8 cellular contexts compared by ENCODE assay signal in the genomic region with DNA sequence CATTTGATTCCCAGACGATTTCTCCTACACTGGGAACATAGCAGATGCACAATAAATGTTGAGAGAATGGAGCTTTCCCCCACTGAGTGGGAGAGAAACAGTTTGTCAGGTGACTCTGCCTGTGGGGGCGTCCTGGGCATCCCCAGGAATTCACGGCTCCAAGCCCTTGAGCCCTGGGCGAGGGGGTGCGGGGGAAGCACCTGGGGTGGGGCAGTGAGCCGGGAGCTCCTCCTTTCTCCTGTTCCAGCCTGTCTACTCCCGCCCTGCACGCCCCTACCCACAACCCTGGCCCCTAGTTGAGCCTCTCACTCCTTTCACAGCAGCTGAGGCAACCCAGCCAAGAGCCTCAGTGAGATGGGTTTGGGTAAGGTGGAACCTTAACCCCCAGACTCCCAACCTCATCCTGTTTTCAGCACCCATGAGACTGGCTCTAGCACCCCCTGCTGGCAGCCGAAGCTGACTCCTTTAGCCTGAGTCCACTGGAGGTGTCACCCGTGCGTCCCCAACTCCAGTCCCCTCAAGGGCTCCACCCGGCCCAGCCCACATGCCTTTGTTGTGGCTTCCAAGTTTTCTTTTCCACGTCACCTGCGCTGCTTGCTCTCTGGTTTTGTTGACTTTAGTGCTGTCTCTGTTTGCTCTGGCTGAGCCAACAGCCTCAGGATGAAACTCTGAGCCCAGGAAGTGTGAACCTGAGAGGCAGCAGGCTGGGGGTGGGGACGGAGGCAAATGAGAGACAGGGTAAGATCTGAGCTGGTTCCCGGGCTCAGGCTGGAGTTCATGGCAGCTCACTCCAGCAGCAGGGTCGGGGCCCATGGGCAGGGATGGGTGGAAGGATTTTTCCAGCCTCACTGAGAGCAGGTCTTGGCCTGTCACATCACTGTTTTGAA. TPM values are rescaled to one million over a fixed set of nuclear protein-coding genes. Genes with fewer than 3 reads are reported as not detected.
DNase-seq lines count a peak whose midpoint lies in the region; ATAC-seq and TF ChIP-seq lines count a peak whose summit lies in the region.

No MANE protein-coding gene starts in this region.

- H3K4me3 Mint-ChIP-seq in CD14-positive monocyte, result no peak overlapping the region

- peak overlapping the region in 1 of 7 donors; percentile 68 for H3K27ac Mint-ChIP-seq in CD14-positive monocyte

- peaks cover 1 to 7% (median 5%) of the 10 kb centered on the region in 3 donors for H3K27me3 Mint-ChIP-seq in CD14-positive monocyte (ENCODE audit: low read depth in 3 of 3)

- no peaks in the 10 kb centered on the region for H3K4me1 Mint-ChIP-seq in CD14-positive monocyte

- no peaks in the 10 kb centered on the region for H3K36me3 Mint-ChIP-seq in CD14-positive monocyte

- intact Hi-C loops in CD14-positive monocyte (cut with micrococcal nuclease), result no loop called here

- TF ChIP-seq CTCF in CD14-positive monocyte (IDR thresholded peaks at IDR 0.05), result peak; percentile 68

- peak; percentile 67 for ATAC-seq in GM19463 (IDR thresholded peaks at IDR 0.05; ENCODE audit: unreplicated experiment)
- ATAC-seq in left lobe of liver, result peak; percentile 92
- no peak for ATAC-seq in GM21423 (IDR thresholded peaks at IDR 0.05; ENCODE audit: unreplicated experiment)

- DNase-seq in CD14-positive monocyte (ENCODE audit: low spot score) (no peak), NCI-H1105 treated with DMSO at 0.1 percent for 48 hours (lab: John Stamatoyannopoulos, UW) (peak; percentile 39), cerebellum (ENCODE audit: low spot score) (peak; percentile 47), left lobe of liver (ENCODE audit: low spot score) (peak; percentile 95)
- DNase-seq in activated CD4-positive, CD25-positive, alpha-beta regulatory T cell treated with anti-CD3 and anti-CD28 coated beads, Interleukin-2, amount 50 U/mL, for 72 hours, result peak; percentile 90
- DNase-seq in stimulated activated CD8-positive, alpha-beta memory T cell treated with anti-CD3 and anti-CD28 coated beads, Interleukin-12 subunit alpha, Interleukin-12 subunit beta, amount 100 ng/mL, for 1 hour (ENCODE audit: low read depth), result peak; percentile 83

- peaks cover 0 to 3% (median 0%) of the 10 kb centered on the region in 7 donors for H3K9me3 Mint-ChIP-seq in CD14-positive monocyte

RNA-seq across cellular contexts. Expression of a gene that starts 13.0 kb away (rescaled TPM):
- not detected for polyA plus RNA-seq in CD14-positive monocyte
- total RNA-seq in cerebellum (0.54 TPM), left lobe of liver (30.7 TPM)

RNA-seq across cellular contexts. Expression of a gene that starts 32.0 kb away (rescaled TPM):
- polyA plus RNA-seq in CD14-positive monocyte, result under 1 TPM; 0.63 to 0.70 TPM
- total RNA-seq in cerebellum (1.1 TPM), left lobe of liver (89.5 TPM)

RNA-seq across cellular contexts. Expression of a gene that starts 58.3 kb away (rescaled TPM):
- 10 to 100 TPM in 1 of 2 donors, 1 to 10 TPM in 1; 4.6 to 10.1 TPM for polyA plus RNA-seq in CD14-positive monocyte
- 12.2 TPM for total RNA-seq in cerebellum
- 15.3 TPM for total RNA-seq in left lobe of liver

Comparison
In these comparisons a context has a peak if more than half of its experiments do, and no peak if none do; other contexts are left out.
1. RNA of a gene that starts 13.0 kb away (total RNA-seq): 30.7 TPM in left lobe of liver (single experiment); 0.54 TPM in cerebellum (single experiment); every median in the first group is over 10 times any median in the second.
2. RNA of a gene that starts 32.0 kb away (total RNA-seq): 89.5 TPM in left lobe of liver (single experiment); 1.1 TPM in cerebellum (single experiment); every median in the first group is over 10 times any median in the second.